ENCODE assay signal across 13 cellular contexts in the genomic region with DNA sequence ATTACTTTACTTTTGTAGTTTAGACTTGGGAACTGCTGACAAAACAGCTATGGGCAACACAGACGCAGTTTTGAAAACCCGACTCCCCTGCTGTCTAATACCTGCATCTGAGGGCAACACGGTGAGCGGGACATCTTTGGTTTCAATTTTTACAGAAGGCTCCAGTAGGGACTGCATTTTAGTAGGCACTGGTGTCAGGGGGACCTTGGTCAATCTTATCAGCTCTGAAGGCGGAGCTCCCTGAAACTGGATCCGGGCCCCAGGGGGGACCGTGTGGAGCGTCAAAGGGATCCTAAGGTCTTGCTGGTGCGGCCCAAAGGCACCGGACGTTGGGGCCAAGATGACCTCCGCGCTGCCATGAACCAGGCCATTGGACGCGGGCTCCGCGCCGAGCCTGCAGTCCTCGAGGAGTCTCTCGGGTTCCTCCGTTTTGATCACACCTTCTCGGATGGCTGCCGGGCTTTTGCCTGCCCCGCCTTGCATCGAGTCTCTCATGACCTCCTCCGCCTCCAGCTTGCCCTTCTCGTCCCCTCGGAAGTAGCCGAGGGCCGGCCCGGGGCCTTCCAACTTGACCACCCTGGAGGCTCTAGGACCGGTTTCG. TPM values are rescaled to one million over a fixed set of nuclear protein-coding genes. Genes with fewer than 3 reads are reported as not detected.
DNase-seq lines count a peak whose midpoint lies in the region; ATAC-seq and TF ChIP-seq lines count a peak whose summit lies in the region.
"Had no signal": no experiment of that assay in that cellular context is flagged by ENCODE, and none has a peak within 500 bp of the region (broad histone marks: within the 10 kb centered on the region; RNA-seq: fewer than 3 reads in every experiment).

No MANE protein-coding gene starts in this region.

- intact Hi-C loops in left ventricle myocardium inferior (cut with micrococcal nuclease), result no loop called here
- intact Hi-C loops in ascending aorta (cut with DNase I), result no loop called here

- H3K4me3 ChIP-seq in Karpas-422 (ENCODE audit: low read length) (no peak overlapping the region), left ventricle myocardium inferior (peak overlapping the region; percentile 66), ascending aorta (peak overlapping the region in 1 of 2 donors; percentile 59)
- H3K4me3 ChIP-seq: SK-N-MC had no signal

- no peaks in the 10 kb centered on the region; the same call in 1 of the 2 replicates for H3K27me3 ChIP-seq in Karpas-422 (ENCODE audit: low read length)
- peaks cover 12% of the 10 kb centered on the region for H3K27me3 ChIP-seq in left ventricle myocardium inferior (ENCODE audit: low read depth)
- no peaks in the 10 kb centered on the region for H3K27me3 ChIP-seq in ascending aorta

- DNase-seq in DMS53 (lab: John Stamatoyannopoulos, UW) (peak; percentile 51), DMS53 treated with DMSO at 0.1 percent for 48 hours (lab: John Stamatoyannopoulos, UW; ENCODE audit: unreplicated experiment) (no peak), Karpas-422 (no peak), left ventricle myocardium inferior (no peak), NCI-H345 treated with DMSO at 0.1 percent for 48 hours (lab: John Stamatoyannopoulos, UW; ENCODE audit: unreplicated experiment) (no peak), ascending aorta (ENCODE audit: low spot score in 2 of 2) (no peak)
- DNase-seq in stimulated activated effector memory CD8-positive, alpha-beta T cell treated with anti-CD3 and anti-CD28 coated beads, Interleukin-12 subunit alpha, Interleukin-12 subunit beta, amount 100 ng/mL, for 72 hours (ENCODE audit: low spot score in 2 of 2), result no peak
- DNase-seq: 8988T had no signal

- H3K4me1 ChIP-seq in Karpas-422 (ENCODE audit: low read length) (peaks cover 15% of the 10 kb centered on the region), left ventricle myocardium inferior (peaks cover 11% of the 10 kb centered on the region), ascending aorta (no peaks in the 10 kb centered on the region)

- H3K27ac Mint-ChIP-seq in stimulated activated effector memory CD8-positive, alpha-beta T cell treated with anti-CD3 and anti-CD28 coated beads, Interleukin-12 subunit alpha, Interleukin-12 subunit beta, amount 100 ng/mL, for 72 hours, result peak overlapping the region; percentile 77

- H4K20me1 ChIP-seq in Karpas-422 (ENCODE audit: insufficient read depth, low read depth, low read length), result no peaks in the 10 kb centered on the region

- no peak for TF ChIP-seq CTCF in left ventricle myocardium inferior (IDR thresholded peaks at IDR 0.05; ENCODE audit: borderline replicate concordance)
- TF ChIP-seq CTCF in ascending aorta (IDR thresholded peaks at IDR 0.05), result no peak

- peaks cover 13% of the 10 kb centered on the region for H3K4me1 Mint-ChIP-seq in stimulated activated effector memory CD8-positive, alpha-beta T cell treated with anti-CD3 and anti-CD28 coated beads, Interleukin-12 subunit alpha, Interleukin-12 subunit beta, amount 100 ng/mL, for 72 hours

- peaks cover 6% of the 10 kb centered on the region for H3K9me3 Mint-ChIP-seq in stimulated activated effector memory CD8-positive, alpha-beta T cell treated with anti-CD3 and anti-CD28 coated beads, Interleukin-12 subunit alpha, Interleukin-12 subunit beta, amount 100 ng/mL, for 72 hours

- H3K36me3 ChIP-seq in Karpas-422 (ENCODE audit: insufficient read depth, low read length), result no peaks in the 10 kb centered on the region
- no peaks in the 10 kb centered on the region for H3K36me3 ChIP-seq in left ventricle myocardium inferior
- no peaks in the 10 kb centered on the region for H3K36me3 ChIP-seq in ascending aorta

- peak overlapping the region; percentile 72 for H3K4me3 Mint-ChIP-seq in stimulated activated effector memory CD8-positive, alpha-beta T cell treated with anti-CD3 and anti-CD28 coated beads, Interleukin-12 subunit alpha, Interleukin-12 subunit beta, amount 100 ng/mL, for 72 hours

- peak overlapping the region; percentile 73 for H3K4me2 ChIP-seq in Karpas-422 (ENCODE audit: low read depth, low read length, poor library complexity, severe bottlenecking)

- H3K9me3 ChIP-seq in Karpas-422 (ENCODE audit: low read length) (no peaks in the 10 kb centered on the region), left ventricle myocardium inferior (replicated peaks) (peaks cover 15% of the 10 kb centered on the region), ascending aorta (peaks cover 0 to 10% of the 10 kb centered on the region in 2 donors)

- H3K36me3 Mint-ChIP-seq in stimulated activated effector memory CD8-positive, alpha-beta T cell treated with anti-CD3 and anti-CD28 coated beads, Interleukin-12 subunit alpha, Interleukin-12 subunit beta, amount 100 ng/mL, for 72 hours, result no peaks in the 10 kb centered on the region

- no peak overlapping the region for H2AFZ ChIP-seq in Karpas-422 (ENCODE audit: low read length)

- no peak overlapping the region; the same call in 1 of the 2 replicates for H3K9ac ChIP-seq in Karpas-422 (ENCODE audit: low read length)

- no peak for ATAC-seq in stimulated activated effector memory CD8-positive, alpha-beta T cell treated with anti-CD3 and anti-CD28 coated beads, Interleukin-12 subunit alpha, Interleukin-12 subunit beta, amount 100 ng/mL, for 72 hours
- ATAC-seq in HG03097 (IDR thresholded peaks at IDR 0.05; ENCODE audit: low FRiP score, unreplicated experiment), result no peak

- H3K79me2 ChIP-seq in Karpas-422 (ENCODE audit: low read length), result no peaks in the 10 kb centered on the region

- no peaks in the 10 kb centered on the region for H3K9me2 ChIP-seq in Karpas-422 (replicated peaks; ENCODE audit: insufficient read depth, low read length)

- no peak overlapping the region for H3K27ac ChIP-seq in Karpas-422 (ENCODE audit: low read length)
- H3K27ac ChIP-seq in left ventricle myocardium inferior (replicated peaks), result no peak overlapping the region
- no peak overlapping the region for H3K27ac ChIP-seq in ascending aorta
- H3K27ac ChIP-seq: HL-60, SK-N-MC had no signal

RNA-seq across cellular contexts. Expression of a gene that starts 1.1 kb away (rescaled TPM):
- total RNA-seq in Karpas-422 (2014; rRNA removed; shearing (Covaris generic); ENCODE audit: low replicate concordance), result not detected in 2 replicates
- total RNA-seq in left ventricle myocardium inferior (0.08 TPM), ascending aorta (not detected)
- total RNA-seq: pulmonary artery endothelial cell had no signal

RNA-seq across cellular contexts. Expression of a gene that starts 20.2 kb away (rescaled TPM):
- not detected in 2 replicates for total RNA-seq in Karpas-422 (2014; rRNA removed; shearing (Covaris generic); ENCODE audit: low replicate concordance)
- total RNA-seq in left ventricle myocardium inferior (not detected), ascending aorta (not detected)
- total RNA-seq: Daoy, pulmonary artery endothelial cell had no signal
